ENCODE assay signal across 21 cellular contexts in genomic region chr9:124882221-124882620, GRCh38. TPM values are rescaled to one million over a fixed set of nuclear protein-coding genes. Genes with fewer than 3 reads are reported as not detected.
DNase-seq lines count a peak whose midpoint lies in the region; ATAC-seq and TF ChIP-seq lines count a peak whose summit lies in the region.
"Had no signal": no experiment of that assay in that cellular context is flagged by ENCODE, and none has a peak within 500 bp of the region (broad histone marks: within the 10 kb centered on the region; RNA-seq: fewer than 3 reads in every experiment).

No MANE protein-coding gene starts in this region.

- H3K4me3 Mint-ChIP-seq in activated T-cell treated with anti-CD3 and anti-CD28 coated beads, Interleukin-2, amount 50 U/mL, for 24 hours, result no peak overlapping the region
- H3K4me3 Mint-ChIP-seq in activated T-cell treated with anti-CD3 and anti-CD28 coated beads, Interleukin-2, amount 50 U/mL, for 4 hours, result no peak overlapping the region
- H3K4me3 Mint-ChIP-seq in activated CD8-positive, alpha-beta memory T cell treated with anti-CD3 and anti-CD28 coated beads, Interleukin-2, amount 10 ng/mL, durations not matched to agents 7 days and 5 days, result no peak overlapping the region
- H3K4me3 Mint-ChIP-seq: CD14-positive monocyte, IgD-negative memory B cell had no signal

- CTCF ChIA-PET in activated CD8-positive, alpha-beta memory T cell treated with anti-CD3 and anti-CD28 coated beads, Interleukin-2, amount 10 ng/mL, durations not matched to agents 7 days and 5 days (lab: Charles Lee), result interaction anchor here (1.2 to 1.7 kb wide), 2 partner anchors 30 to 111 kb away, joined by 3 to 5 read pairs; no protein-coding TSS in a partner anchor

- H3K9me3 Mint-ChIP-seq in activated T-cell treated with anti-CD3 and anti-CD28 coated beads, Interleukin-2, amount 50 U/mL, for 24 hours, result no peaks in the 10 kb centered on the region
- no peaks in the 10 kb centered on the region for H3K9me3 Mint-ChIP-seq in activated T-cell treated with anti-CD3 and anti-CD28 coated beads, Interleukin-2, amount 50 U/mL, for 4 hours
- H3K9me3 Mint-ChIP-seq in activated CD8-positive, alpha-beta memory T cell treated with anti-CD3 and anti-CD28 coated beads, Interleukin-2, amount 10 ng/mL, durations not matched to agents 7 days and 5 days (ENCODE audit: low read depth), result no peaks in the 10 kb centered on the region
- H3K9me3 Mint-ChIP-seq: CD14-positive monocyte, IgD-negative memory B cell had no signal

- H3K36me3 ChIP-seq in HUES64 (ENCODE audit: insufficient read depth, low read length) (peaks cover 25% of the 10 kb centered on the region), lower lobe of right lung (peaks cover 95% of the 10 kb centered on the region), spleen (peaks cover 0 to 100% (median 84%) of the 10 kb centered on the region in 6 donors)

- no peak for DNase-seq in activated T-cell treated with anti-CD3 and anti-CD28 coated beads, Interleukin-2, amount 50 U/mL, for 24 hours
- no peak for DNase-seq in activated T-cell treated with anti-CD3 and anti-CD28 coated beads, Interleukin-2, amount 50 U/mL, for 4 hours
- peak; percentile 39 for DNase-seq in lower lobe of right lung
- peak; percentile 55 for DNase-seq in spleen
- DNase-seq in activated CD8-positive, alpha-beta memory T cell treated with anti-CD3 and anti-CD28 coated beads, Interleukin-2, amount 10 ng/mL, durations not matched to agents 7 days and 5 days, result no peak
- DNase-seq in NCI-H510A treated with DMSO at 0.1 percent for 48 hours (lab: John Stamatoyannopoulos, UW), result no peak
- DNase-seq: NCI-H1105, NCI-H146, NCI-H2029, NCI-H345, NCI-H524 treated with DMSO at 0.1 percent for 48 hours, NCI-H82 had no signal

- TF ChIP-seq CTCF in lower lobe of right lung (IDR thresholded peaks at IDR 0.05) (no peak), spleen (IDR thresholded peaks at IDR 0.05 in 8 of 11, conservative IDR thresholded peaks at IDR 0.05 in 3 of 11) (no peak)

- peaks cover 95% of the 10 kb centered on the region for H3K36me3 Mint-ChIP-seq in activated T-cell treated with anti-CD3 and anti-CD28 coated beads, Interleukin-2, amount 50 U/mL, for 24 hours (ENCODE audit: low read depth)
- peaks cover 36% of the 10 kb centered on the region for H3K36me3 Mint-ChIP-seq in activated T-cell treated with anti-CD3 and anti-CD28 coated beads, Interleukin-2, amount 50 U/mL, for 4 hours (ENCODE audit: insufficient read depth)
- peaks cover 25% of the 10 kb centered on the region for H3K36me3 Mint-ChIP-seq in activated CD8-positive, alpha-beta memory T cell treated with anti-CD3 and anti-CD28 coated beads, Interleukin-2, amount 10 ng/mL, durations not matched to agents 7 days and 5 days

- H3K27ac Mint-ChIP-seq in activated T-cell treated with anti-CD3 and anti-CD28 coated beads, Interleukin-2, amount 50 U/mL, for 24 hours, result peak overlapping the region; percentile 26
- H3K27ac Mint-ChIP-seq in activated CD8-positive, alpha-beta memory T cell treated with anti-CD3 and anti-CD28 coated beads, Interleukin-2, amount 10 ng/mL, durations not matched to agents 7 days and 5 days, result no peak overlapping the region

- 73% methylated on average over 13 of the region's 13 CpGs for WGBS in HUES64
- WGBS in spleen, 5 donors, result 78 to 83% (median 81%) methylated on average over 13 of the region's 13 CpGs

- no peaks in the 10 kb centered on the region for H3K27me3 Mint-ChIP-seq in activated T-cell treated with anti-CD3 and anti-CD28 coated beads, Interleukin-2, amount 50 U/mL, for 24 hours
- H3K27me3 Mint-ChIP-seq in activated T-cell treated with anti-CD3 and anti-CD28 coated beads, Interleukin-2, amount 50 U/mL, for 4 hours (ENCODE audit: low read depth), result no peaks in the 10 kb centered on the region
- no peaks in the 10 kb centered on the region for H3K27me3 Mint-ChIP-seq in activated CD8-positive, alpha-beta memory T cell treated with anti-CD3 and anti-CD28 coated beads, Interleukin-2, amount 10 ng/mL, durations not matched to agents 7 days and 5 days
- H3K27me3 Mint-ChIP-seq: IgD-negative memory B cell had no signal

- peak overlapping the region; percentile 16; the same call in 1 of the 2 replicates for H3K9ac ChIP-seq in HUES64 (ENCODE audit: low read depth, low read length)

- intact Hi-C loops in lower lobe of right lung (cut with DNase I), result no loop called here
- intact Hi-C loops in spleen (cut with DNase I; ENCODE audit: low total_unique reads), result no loop called here

- H3K9me3 ChIP-seq in HUES64 (ENCODE audit: insufficient read depth, low read depth, low read length) (no peaks in the 10 kb centered on the region), lower lobe of right lung (no peaks in the 10 kb centered on the region), spleen (no peaks in the 10 kb centered on the region)
- H3K9me3 ChIP-seq: SJSA1 had no signal

- H3K4me3 ChIP-seq in HUES64 (ENCODE audit: low read length) (no peak overlapping the region), lower lobe of right lung (no peak overlapping the region), spleen (no peak overlapping the region)
- H3K4me3 ChIP-seq: SJSA1 had no signal

- H3K4me1 ChIP-seq in HUES64 (ENCODE audit: insufficient read depth, low read length), result peaks cover 30% of the 10 kb centered on the region
- H3K4me1 ChIP-seq in lower lobe of right lung, result no peaks in the 10 kb centered on the region
- peaks cover 0 to 20% (median 6%) of the 10 kb centered on the region in 6 donors for H3K4me1 ChIP-seq in spleen

- H3K27me3 ChIP-seq in HUES64 (ENCODE audit: insufficient read depth, low read length) (no peaks in the 10 kb centered on the region), lower lobe of right lung (ENCODE audit: low read depth) (no peaks in the 10 kb centered on the region), spleen (replicated peaks in 1 of 7) (no peaks in the 10 kb centered on the region)
- H3K27me3 ChIP-seq: SJSA1 had no signal

- H3K4me1 Mint-ChIP-seq in activated T-cell treated with anti-CD3 and anti-CD28 coated beads, Interleukin-2, amount 50 U/mL, for 24 hours (ENCODE audit: low read depth), result peaks cover 3% of the 10 kb centered on the region
- no peaks in the 10 kb centered on the region for H3K4me1 Mint-ChIP-seq in activated T-cell treated with anti-CD3 and anti-CD28 coated beads, Interleukin-2, amount 50 U/mL, for 4 hours (ENCODE audit: low read depth)
- no peaks in the 10 kb centered on the region for H3K4me1 Mint-ChIP-seq in activated CD8-positive, alpha-beta memory T cell treated with anti-CD3 and anti-CD28 coated beads, Interleukin-2, amount 10 ng/mL, durations not matched to agents 7 days and 5 days
- H3K4me1 Mint-ChIP-seq: CD14-positive monocyte had no signal

- TF ChIP-seq POLR2A in spleen (IDR thresholded peaks at IDR 0.05), result no peak

- no peak overlapping the region for H3K27ac ChIP-seq in HUES64 (ENCODE audit: low read depth, low read length)
- no peak overlapping the region for H3K27ac ChIP-seq in lower lobe of right lung
- H3K27ac ChIP-seq in spleen, result no peak overlapping the region
- H3K27ac ChIP-seq: 22Rv1, SJSA1 had no signal

- no peak for ATAC-seq in activated T-cell treated with anti-CD3 and anti-CD28 coated beads, Interleukin-2, amount 50 U/mL, for 4 hours
- ATAC-seq in lower lobe of right lung, result no peak
- no peak for ATAC-seq in activated CD8-positive, alpha-beta memory T cell treated with anti-CD3 and anti-CD28 coated beads, Interleukin-2, amount 10 ng/mL, durations not matched to agents 7 days and 5 days
- no peak for ATAC-seq in GM21619 (IDR thresholded peaks at IDR 0.05; ENCODE audit: unreplicated experiment)
- ATAC-seq: HCT116 had no signal

RNA-seq across cellular contexts. Expression of gene ARPC5L, which starts 20.3 kb away (rescaled TPM):
- 100 to 1,000 TPM; 131 to 146 (median 146) TPM for total RNA-seq in activated T-cell treated with anti-CD3 and anti-CD28 coated beads, Interleukin-2, amount 50 U/mL, for 4 hours
- polyA plus RNA-seq in HUES64 (2013, experiment 1 of 2), result 57.9 TPM
- 50.6 TPM for polyA plus RNA-seq in HUES64 (2013, experiment 2 of 2)
- total RNA-seq in lower lobe of right lung (33.2 TPM), spleen (10 to 100 TPM; 33.6 to 50.4 (median 47.3) TPM)
- polyA plus RNA-seq in spleen, result 10 to 100 TPM; 48.1 to 75.3 (median 48.9) TPM
- 10 to 100 TPM; 79.1 to 90.6 TPM for total RNA-seq in activated CD8-positive, alpha-beta memory T cell treated with anti-CD3 and anti-CD28 coated beads, Interleukin-2, amount 10 ng/mL, durations not matched to agents 7 days and 5 days

RNA-seq across cellular contexts. Expression of gene RPL35, which starts 20.5 kb away (rescaled TPM):
- 1,000 to 10,000 TPM; 2,385 to 2,622 (median 2,487) TPM for total RNA-seq in activated T-cell treated with anti-CD3 and anti-CD28 coated beads, Interleukin-2, amount 50 U/mL, for 4 hours
- 2,082 TPM for polyA plus RNA-seq in HUES64 (2013, experiment 1 of 2)
- 2,092 TPM for polyA plus RNA-seq in HUES64 (2013, experiment 2 of 2)
- total RNA-seq in lower lobe of right lung (812 TPM), spleen (1,000 to 10,000 TPM in 4 of 7 donors, 100 to 1,000 TPM in 3; 873 to 1,139 (median 1,001) TPM)
- polyA plus RNA-seq in spleen, result 1,000 to 10,000 TPM; 7,414 to 8,208 (median 8,201) TPM
- 1,000 to 10,000 TPM; 1,421 to 1,557 TPM for total RNA-seq in activated CD8-positive, alpha-beta memory T cell treated with anti-CD3 and anti-CD28 coated beads, Interleukin-2, amount 10 ng/mL, durations not matched to agents 7 days and 5 days

RNA-seq across cellular contexts. Expression of gene WDR38, which starts 29.0 kb away (rescaled TPM):
- not detected for total RNA-seq in activated T-cell treated with anti-CD3 and anti-CD28 coated beads, Interleukin-2, amount 50 U/mL, for 4 hours
- polyA plus RNA-seq in HUES64 (2013, experiment 1 of 2), result not detected
- not detected for polyA plus RNA-seq in HUES64 (2013, experiment 2 of 2)
- total RNA-seq in lower lobe of right lung (6.6 TPM), spleen (not detected)
- not detected for polyA plus RNA-seq in spleen
- not detected for total RNA-seq in activated CD8-positive, alpha-beta memory T cell treated with anti-CD3 and anti-CD28 coated beads, Interleukin-2, amount 10 ng/mL, durations not matched to agents 7 days and 5 days
- total RNA-seq: Daoy, OCI-LY7, SJSA1 had no signal
- polyA plus RNA-seq: CD14-positive monocyte, IgD-negative memory B cell had no signal

RNA-seq across cellular contexts. Expression of gene GOLGA1, which starts 58.7 kb away (rescaled TPM):
- total RNA-seq in activated T-cell treated with anti-CD3 and anti-CD28 coated beads, Interleukin-2, amount 50 U/mL, for 4 hours, result 10 to 100 TPM; 13.0 to 15.4 (median 14.0) TPM
- polyA plus RNA-seq in HUES64 (2013, experiment 1 of 2), result 4.6 TPM
- polyA plus RNA-seq in HUES64 (2013, experiment 2 of 2), result 5.3 TPM
- total RNA-seq in lower lobe of right lung (24.6 TPM), spleen (10 to 100 TPM; 21.0 to 30.5 (median 24.3) TPM)
- polyA plus RNA-seq in spleen, result 1 to 10 TPM; 4.7 to 7.4 (median 6.3) TPM
- total RNA-seq in activated CD8-positive, alpha-beta memory T cell treated with anti-CD3 and anti-CD28 coated beads, Interleukin-2, amount 10 ng/mL, durations not matched to agents 7 days and 5 days, result 10 to 100 TPM; 13.5 to 19.0 TPM

Comparison
In these comparisons a context has a peak if more than half of its experiments do, and no peak if none do; other contexts are left out.
1. DNase-seq: peak in lower lobe of right lung (single experiment) and spleen (single experiment); none in activated T-cell treated with anti-CD3 and anti-CD28 coated beads, Interleukin-2, amount 50 U/mL, for 24 hours (single experiment), activated T-cell treated with anti-CD3 and anti-CD28 coated beads, Interleukin-2, amount 50 U/mL, for 4 hours (single experiment), activated CD8-positive, alpha-beta memory T cell treated with anti-CD3 and anti-CD28 coated beads, Interleukin-2, amount 10 ng/mL, durations not matched to agents 7 days and 5 days (single experiment) and NCI-H510A treated with DMSO at 0.1 percent for 48 hours (single experiment).